ENCODE assay signal across 1 cellular context in the genomic region with DNA sequence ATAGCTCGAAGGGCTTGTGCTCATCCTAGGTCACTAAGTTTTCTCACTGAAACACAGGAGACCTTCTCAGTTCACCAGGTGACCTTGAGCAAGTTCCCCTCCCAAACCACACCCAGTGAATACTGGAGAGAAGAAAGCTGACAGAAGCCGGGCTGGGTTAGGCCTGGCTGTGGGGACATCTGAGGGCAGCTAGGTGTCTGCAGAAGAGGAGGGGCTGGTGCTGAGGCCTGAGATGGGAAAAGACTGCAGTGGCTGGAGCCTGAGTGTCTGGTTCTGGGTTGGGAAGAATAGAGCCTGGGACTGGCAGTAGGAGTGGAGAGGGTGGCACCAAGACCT.
TF ChIP-seq lines count a peak whose summit lies in the region.

No MANE protein-coding gene starts in this region.

TF ChIP-seq in HepG2, 621 proteins besides CTCF, POLR2A, EP300 and RAD21:
- no peak for TF ChIP-seq ZFP36L1 (CRISPR knock-in tag; IDR thresholded peaks at IDR 0.05)
- TF ChIP-seq ZMYM2 (CRISPR knock-in tag; IDR thresholded peaks at IDR 0.05) = no peak
- no peak for TF ChIP-seq HOXA9 (CRISPR knock-in tag; IDR thresholded peaks at IDR 0.05; ENCODE audit: borderline replicate concordance)
- TF ChIP-seq HNRNPLL (IDR thresholded peaks at IDR 0.05; ENCODE audit: low read depth, low read length, poor library complexity, severe bottlenecking) = no peak
- TF ChIP-seq SOX5 (CRISPR knock-in tag; IDR thresholded peaks at IDR 0.05; ENCODE audit: borderline replicate concordance) = no peak
- TF ChIP-seq, protein P1, sequence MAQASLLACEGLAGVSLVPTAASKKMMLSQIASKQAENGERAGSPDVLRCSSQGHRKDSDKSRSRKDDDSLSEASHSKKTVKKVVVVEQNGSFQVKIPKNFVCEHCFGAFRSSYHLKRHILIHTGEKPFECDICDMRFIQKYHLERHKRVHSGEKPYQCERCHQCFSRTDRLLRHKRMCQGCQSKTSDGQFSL (CRISPR knock-in tag; IDR thresholded peaks at IDR 0.05) = no peak
- no peak for TF ChIP-seq NR2F6 (IDR thresholded peaks at IDR 0.05)
- no peak for TF ChIP-seq NR2F6 (CRISPR knock-in tag; IDR thresholded peaks at IDR 0.05)
- no peak for TF ChIP-seq FOXK2 (IDR thresholded peaks at IDR 0.05)
- no peak for TF ChIP-seq U2AF1 (optimal IDR thresholded peaks at IDR 0.05; ENCODE audit: low read depth, low read length)
- TF ChIP-seq CCAR2 (optimal IDR thresholded peaks at IDR 0.05; ENCODE audit: low read depth, low read length) = no peak
- TF ChIP-seq ZNF709 (CRISPR knock-in tag; IDR thresholded peaks at IDR 0.05) = no peak
- TF ChIP-seq SRSF9 (IDR thresholded peaks at IDR 0.05; ENCODE audit: borderline replicate concordance, insufficient read depth, low read depth, low read length, poor library complexity, severe bottlenecking) = no peak
- no peak for TF ChIP-seq SOX6 (IDR thresholded peaks at IDR 0.05)
- TF ChIP-seq SOX6 (CRISPR knock-in tag; IDR thresholded peaks at IDR 0.05) = no peak
- TF ChIP-seq ISL2 (CRISPR knock-in tag; IDR thresholded peaks at IDR 0.05) = no peak
- TF ChIP-seq GTF2F1 (IDR thresholded peaks at IDR 0.05; ENCODE audit: low read length) = no peak
- TF ChIP-seq NCOR1 (IDR thresholded peaks at IDR 0.05; ENCODE audit: borderline replicate concordance, low read length) = no peak
- TF ChIP-seq ZNF720 (CRISPR knock-in tag; IDR thresholded peaks at IDR 0.05) = no peak
- no peak for TF ChIP-seq FOXM1 (CRISPR knock-in tag; IDR thresholded peaks at IDR 0.05)
- no peak for TF ChIP-seq ARID2 (CRISPR knock-in tag; IDR thresholded peaks at IDR 0.05; ENCODE audit: borderline replicate concordance)
